ENCODE assay signal across 2 cellular contexts in genomic region chr11:66311470-66311964, GRCh38.
TF ChIP-seq lines count a peak whose summit lies in the region.

No MANE protein-coding gene starts in this region.

TF ChIP-seq in SK-N-SH, 30 proteins besides CTCF, POLR2A, EP300 and RAD21 (continued from another document):
- no peak for TF ChIP-seq REST (IDR thresholded peaks at IDR 0.05; ENCODE audit: low read depth, low read length)
- TF ChIP-seq, protein P1, sequence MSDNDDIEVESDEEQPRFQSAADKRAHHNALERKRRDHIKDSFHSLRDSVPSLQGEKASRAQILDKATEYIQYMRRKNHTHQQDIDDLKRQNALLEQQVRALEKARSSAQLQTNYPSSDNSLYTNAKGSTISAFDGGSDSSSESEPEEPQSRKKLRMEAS (IDR thresholded peaks at IDR 0.05; ENCODE audit: low read depth): no peak

TF ChIP-seq in SK-N-SH treated with all-trans-retinoic acid at 6 μM for 48 hours, 23 proteins besides CTCF, POLR2A, EP300 and RAD21 (continued from another document):
- TF ChIP-seq, protein P2, sequence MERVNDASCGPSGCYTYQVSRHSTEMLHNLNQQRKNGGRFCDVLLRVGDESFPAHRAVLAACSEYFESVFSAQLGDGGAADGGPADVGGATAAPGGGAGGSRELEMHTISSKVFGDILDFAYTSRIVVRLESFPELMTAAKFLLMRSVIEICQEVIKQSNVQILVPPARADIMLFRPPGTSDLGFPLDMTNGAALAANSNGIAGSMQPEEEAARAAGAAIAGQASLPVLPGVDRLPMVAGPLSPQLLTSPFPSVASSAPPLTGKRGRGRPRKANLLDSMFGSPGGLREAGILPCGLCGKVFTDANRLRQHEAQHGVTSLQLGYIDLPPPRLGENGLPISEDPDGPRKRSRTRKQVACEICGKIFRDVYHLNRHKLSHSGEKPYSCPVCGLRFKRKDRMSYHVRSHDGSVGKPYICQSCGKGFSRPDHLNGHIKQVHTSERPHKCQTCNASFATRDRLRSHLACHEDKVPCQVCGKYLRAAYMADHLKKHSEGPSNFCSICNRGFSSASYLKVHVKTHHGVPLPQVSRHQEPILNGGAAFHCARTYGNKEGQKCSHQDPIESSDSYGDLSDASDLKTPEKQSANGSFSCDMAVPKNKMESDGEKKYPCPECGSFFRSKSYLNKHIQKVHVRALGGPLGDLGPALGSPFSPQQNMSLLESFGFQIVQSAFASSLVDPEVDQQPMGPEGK (CRISPR knock-in tag; IDR thresholded peaks at IDR 0.05; ENCODE audit: borderline replicate concordance): no peak
- TF ChIP-seq ZC3H10 (CRISPR knock-in tag; IDR thresholded peaks at IDR 0.05) (no peak), OSR1 (CRISPR knock-in tag; IDR thresholded peaks at IDR 0.05) (no peak), ZFP3 (CRISPR knock-in tag; IDR thresholded peaks at IDR 0.05) (no peak), BACH2 (CRISPR knock-in tag; IDR thresholded peaks at IDR 0.05; ENCODE audit: borderline replicate concordance) (no peak), TOX (CRISPR knock-in tag; IDR thresholded peaks at IDR 0.05; ENCODE audit: borderline replicate concordance) (no peak), TCF4 (CRISPR knock-in tag; IDR thresholded peaks at IDR 0.05; ENCODE audit: borderline replicate concordance) (no peak), ZNF565 (CRISPR knock-in tag; conservative IDR thresholded peaks at IDR 0.05; ENCODE audit: low read depth) (no peak), ARNTL (CRISPR knock-in tag; IDR thresholded peaks at IDR 0.05; ENCODE audit: borderline replicate concordance, low read depth) (no peak), ZFP30 (CRISPR knock-in tag; IDR thresholded peaks at IDR 0.05) (no peak), PPARA (CRISPR knock-in tag; IDR thresholded peaks at IDR 0.05; ENCODE audit: borderline replicate concordance) (no peak), ZNF8 (CRISPR knock-in tag; IDR thresholded peaks at IDR 0.05) (no peak)
- TF ChIP-seq, protein P3, sequence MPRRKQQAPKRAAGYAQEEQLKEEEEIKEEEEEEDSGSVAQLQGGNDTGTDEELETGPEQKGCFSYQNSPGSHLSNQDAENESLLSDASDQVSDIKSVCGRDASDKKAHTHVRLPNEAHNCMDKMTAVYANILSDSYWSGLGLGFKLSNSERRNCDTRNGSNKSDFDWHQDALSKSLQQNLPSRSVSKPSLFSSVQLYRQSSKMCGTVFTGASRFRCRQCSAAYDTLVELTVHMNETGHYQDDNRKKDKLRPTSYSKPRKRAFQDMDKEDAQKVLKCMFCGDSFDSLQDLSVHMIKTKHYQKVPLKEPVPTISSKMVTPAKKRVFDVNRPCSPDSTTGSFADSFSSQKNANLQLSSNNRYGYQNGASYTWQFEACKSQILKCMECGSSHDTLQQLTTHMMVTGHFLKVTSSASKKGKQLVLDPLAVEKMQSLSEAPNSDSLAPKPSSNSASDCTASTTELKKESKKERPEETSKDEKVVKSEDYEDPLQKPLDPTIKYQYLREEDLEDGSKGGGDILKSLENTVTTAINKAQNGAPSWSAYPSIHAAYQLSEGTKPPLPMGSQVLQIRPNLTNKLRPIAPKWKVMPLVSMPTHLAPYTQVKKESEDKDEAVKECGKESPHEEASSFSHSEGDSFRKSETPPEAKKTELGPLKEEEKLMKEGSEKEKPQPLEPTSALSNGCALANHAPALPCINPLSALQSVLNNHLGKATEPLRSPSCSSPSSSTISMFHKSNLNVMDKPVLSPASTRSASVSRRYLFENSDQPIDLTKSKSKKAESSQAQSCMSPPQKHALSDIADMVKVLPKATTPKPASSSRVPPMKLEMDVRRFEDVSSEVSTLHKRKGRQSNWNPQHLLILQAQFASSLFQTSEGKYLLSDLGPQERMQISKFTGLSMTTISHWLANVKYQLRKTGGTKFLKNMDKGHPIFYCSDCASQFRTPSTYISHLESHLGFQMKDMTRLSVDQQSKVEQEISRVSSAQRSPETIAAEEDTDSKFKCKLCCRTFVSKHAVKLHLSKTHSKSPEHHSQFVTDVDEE (CRISPR knock-in tag; IDR thresholded peaks at IDR 0.05): no peak
